In the genomic region with DNA sequence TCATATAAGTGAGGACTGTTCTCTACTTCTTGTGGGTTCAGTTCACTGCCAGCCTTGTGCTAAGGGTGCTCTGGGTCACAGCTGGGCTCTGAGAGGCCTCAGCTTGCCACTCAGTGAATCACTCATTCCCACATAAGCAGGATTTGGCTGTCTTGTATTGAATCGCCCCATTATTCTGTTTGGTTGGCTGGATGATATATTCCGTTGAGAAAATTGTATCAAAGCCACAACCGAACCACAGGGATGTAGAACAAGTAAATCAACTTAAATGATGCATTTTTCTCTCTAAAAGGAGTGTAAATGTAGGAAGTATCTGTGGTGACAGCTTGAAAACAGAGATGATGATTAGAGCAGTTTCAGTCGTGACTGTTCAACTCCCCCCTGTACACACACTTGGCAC, we compare ENCODE assay signal across 10 cellular contexts. TPM values are rescaled to one million over a fixed set of nuclear protein-coding genes. Genes with fewer than 3 reads are reported as not detected.
A peak's percentile ranks its signal among the peaks of the same experiment; 100 is the strongest.
DNase-seq lines count a peak whose midpoint lies in the region; ATAC-seq and TF ChIP-seq lines count a peak whose summit lies in the region.
"Had no signal": no experiment of that assay in that cellular context is flagged by ENCODE, and none has a peak within 500 bp of the region (broad histone marks: within the 10 kb centered on the region; RNA-seq: fewer than 3 reads in every experiment).

No MANE protein-coding gene starts in this region.

- no peak overlapping the region for H3K27ac Mint-ChIP-seq in T-helper 2 cell treated with Interferon-gamma antibody and Interleukin-4, amounts not matched to agents 5 μg/mL and 100 μg/mL, for 36 hours

- no peak for TF ChIP-seq CTCF in gastrocnemius medialis (IDR thresholded peaks at IDR 0.05 in 4 of 5, conservative IDR thresholded peaks at IDR 0.05 in 1 of 5)

- no peaks in the 10 kb centered on the region for H3K9me3 Mint-ChIP-seq in T-helper 2 cell treated with Interferon-gamma antibody and Interleukin-4, amounts not matched to agents 5 μg/mL and 100 μg/mL, for 36 hours

- ATAC-seq in esophagus mucosa: peak; percentile 87
- ATAC-seq in stimulated activated naive CD8-positive, alpha-beta T cell treated with anti-CD3 and anti-CD28 coated beads, Interleukin-15, Interleukin-2, amounts not matched to agents 100 U/mL and 50 U/mL, for 24 hours: peak; percentile 86
- ATAC-seq in gastrocnemius medialis: no peak
- ATAC-seq in HG03439 (IDR thresholded peaks at IDR 0.05; ENCODE audit: unreplicated experiment): no peak

- peaks cover 55% of the 10 kb centered on the region for H3K4me1 Mint-ChIP-seq in T-helper 2 cell treated with Interferon-gamma antibody and Interleukin-4, amounts not matched to agents 5 μg/mL and 100 μg/mL, for 36 hours (ENCODE audit: low read depth)

- H3K36me3 ChIP-seq in gastrocnemius medialis: no peaks in the 10 kb centered on the region

- no peaks in the 10 kb centered on the region for H3K27me3 ChIP-seq in gastrocnemius medialis

- no peak overlapping the region for H3K27ac ChIP-seq in gastrocnemius medialis

- H3K4me1 ChIP-seq in gastrocnemius medialis: no peaks in the 10 kb centered on the region

- H3K36me3 Mint-ChIP-seq in T-helper 2 cell treated with Interferon-gamma antibody and Interleukin-4, amounts not matched to agents 5 μg/mL and 100 μg/mL, for 36 hours (ENCODE audit: low read depth): peaks cover 16% of the 10 kb centered on the region

- H3K27me3 Mint-ChIP-seq in T-helper 2 cell treated with Interferon-gamma antibody and Interleukin-4, amounts not matched to agents 5 μg/mL and 100 μg/mL, for 36 hours (ENCODE audit: low read depth): no peaks in the 10 kb centered on the region

- H3K9me3 ChIP-seq in gastrocnemius medialis: no peaks in the 10 kb centered on the region

- no peak overlapping the region for H3K4me3 Mint-ChIP-seq in T-helper 2 cell treated with Interferon-gamma antibody and Interleukin-4, amounts not matched to agents 5 μg/mL and 100 μg/mL, for 36 hours

- in situ Hi-C loops in gastrocnemius medialis (cut with MboI; ENCODE audit: low sequenced_read_pairs in 4 of 4): no loop called here

- no peak for TF ChIP-seq POLR2A in gastrocnemius medialis (IDR thresholded peaks at IDR 0.05)

- intact Hi-C loops in gastrocnemius medialis (cut with DNase I; ENCODE audit: low total_unique reads): no loop called here

- DNase-seq in activated T-cell treated with anti-CD3 and anti-CD28 coated beads for 48 hours (ENCODE audit: low read depth) (peak; percentile 26), activated T-cell treated with anti-CD3 and anti-CD28 coated beads for 4 hours (no peak), gastrocnemius medialis (no peak), NCI-H2171 treated with DMSO at 0.1 percent for 48 hours (lab: John Stamatoyannopoulos, UW) (no peak)
- peak; percentile 45 for DNase-seq in T-helper 2 cell treated with Interferon-gamma antibody and Interleukin-4, amounts not matched to agents 5 μg/mL and 100 μg/mL, for 36 hours (ENCODE audit: low spot score)
- peak; percentile 44 for DNase-seq in stimulated activated naive CD8-positive, alpha-beta T cell treated with anti-CD3 and anti-CD28 coated beads, Interleukin-15, Interleukin-2, amounts not matched to agents 100 U/mL and 50 U/mL, for 24 hours
- DNase-seq: activated CD8-positive, alpha-beta memory T cell treated with anti-CD3 and anti-CD28 coated beads for 24 hours; cortex of kidney had no signal

- no peak overlapping the region for H3K4me3 ChIP-seq in gastrocnemius medialis

RNA-seq across cellular contexts. Expression of gene TTC39C, which starts 39.6 kb away (rescaled TPM):
- 24.6 TPM for total RNA-seq in esophagus mucosa
- 1 to 10 TPM in 3 of 4 donors, under 1 TPM in 1; 0.71 to 1.8 (median 1.5) TPM for total RNA-seq in gastrocnemius medialis

Comparison
In these comparisons a context has a peak if more than half of its experiments do, and no peak if none do; other contexts are left out.
1. DNase-seq: peak in activated T-cell treated with anti-CD3 and anti-CD28 coated beads for 48 hours (single experiment), T-helper 2 cell treated with Interferon-gamma antibody and Interleukin-4, amounts not matched to agents 5 μg/mL and 100 μg/mL, for 36 hours (single experiment) and stimulated activated naive CD8-positive, alpha-beta T cell treated with anti-CD3 and anti-CD28 coated beads, Interleukin-15, Interleukin-2, amounts not matched to agents 100 U/mL and 50 U/mL, for 24 hours (single experiment); none in activated T-cell treated with anti-CD3 and anti-CD28 coated beads for 4 hours (single experiment), gastrocnemius medialis (0 of 2) and NCI-H2171 treated with DMSO at 0.1 percent for 48 hours (single experiment).
2. ATAC-seq: peak in esophagus mucosa (single experiment) and stimulated activated naive CD8-positive, alpha-beta T cell treated with anti-CD3 and anti-CD28 coated beads, Interleukin-15, Interleukin-2, amounts not matched to agents 100 U/mL and 50 U/mL, for 24 hours (single experiment); none in gastrocnemius medialis (0 of 2) and HG03439 (single experiment).